In genomic region chr1:214823311-214824117, GRCh38 we compare ENCODE assay signal across 16 cellular contexts.
DNase-seq lines count a peak whose midpoint lies in the region; ATAC-seq and TF ChIP-seq lines count a peak whose summit lies in the region.
"Had no signal": no experiment of that assay in that cellular context is flagged by ENCODE, and none has a peak within 500 bp of the region (broad histone marks: within the 10 kb centered on the region; RNA-seq: fewer than 3 reads in every experiment).

No MANE protein-coding gene starts in this region.

- no peak overlapping the region for H3K27ac Mint-ChIP-seq in activated CD4-positive, alpha-beta T cell treated with anti-CD3 and anti-CD28 coated beads for 36 hours
- H3K27ac Mint-ChIP-seq in activated CD4-positive, alpha-beta T cell treated with anti-CD3 and anti-CD28 coated beads, Interleukin-2, amount 10 ng/mL, durations not matched to agents 24 days and 14 days: no peak overlapping the region
- H3K27ac Mint-ChIP-seq: CD8-positive, alpha-beta T cell; naive B cell; stimulated activated memory B cell treated with anti-CD40 and anti-IgM and Interleukin-4, amounts not matched to agents 10 μg/mL and 1 μg/mL and 100 μg/mL, for 72 hours had no signal

- H3K4me3 Mint-ChIP-seq in activated CD4-positive, alpha-beta T cell treated with anti-CD3 and anti-CD28 coated beads for 36 hours: no peak overlapping the region
- no peak overlapping the region for H3K4me3 Mint-ChIP-seq in activated CD4-positive, alpha-beta T cell treated with anti-CD3 and anti-CD28 coated beads, Interleukin-2, amount 10 ng/mL, durations not matched to agents 24 days and 14 days
- H3K4me3 Mint-ChIP-seq: CD8-positive, alpha-beta T cell; naive B cell; stimulated activated memory B cell treated with anti-CD40 and anti-IgM and Interleukin-4, amounts not matched to agents 10 μg/mL and 1 μg/mL and 100 μg/mL, for 72 hours had no signal

- no peaks in the 10 kb centered on the region for H3K9me2 ChIP-seq in OCI-LY1 (ENCODE audit: low read depth, low read length)

- no peak for TF ChIP-seq EP300 in tibial nerve (IDR thresholded peaks at IDR 0.05)

- H3K9ac ChIP-seq in OCI-LY1 (ENCODE audit: low read length): no peak overlapping the region

- H3K36me3 Mint-ChIP-seq in activated CD4-positive, alpha-beta T cell treated with anti-CD3 and anti-CD28 coated beads for 36 hours (ENCODE audit: low read depth): no peaks in the 10 kb centered on the region
- no peaks in the 10 kb centered on the region for H3K36me3 Mint-ChIP-seq in activated CD4-positive, alpha-beta T cell treated with anti-CD3 and anti-CD28 coated beads, Interleukin-2, amount 10 ng/mL, durations not matched to agents 24 days and 14 days (ENCODE audit: low read depth)
- H3K36me3 Mint-ChIP-seq: CD8-positive, alpha-beta T cell; naive B cell; stimulated activated memory B cell treated with anti-CD40 and anti-IgM and Interleukin-4, amounts not matched to agents 10 μg/mL and 1 μg/mL and 100 μg/mL, for 72 hours had no signal

- no peak for TF ChIP-seq POLR2A in tibial nerve (IDR thresholded peaks at IDR 0.05)

- H3K9me3 Mint-ChIP-seq in activated CD4-positive, alpha-beta T cell treated with anti-CD3 and anti-CD28 coated beads for 36 hours (ENCODE audit: low read depth): peaks cover 5% of the 10 kb centered on the region
- H3K9me3 Mint-ChIP-seq in activated CD4-positive, alpha-beta T cell treated with anti-CD3 and anti-CD28 coated beads, Interleukin-2, amount 10 ng/mL, durations not matched to agents 24 days and 14 days: no peaks in the 10 kb centered on the region

- CTCF ChIA-PET in activated CD4-positive, alpha-beta T cell treated with anti-CD3 and anti-CD28 coated beads for 36 hours (lab: Charles Lee): interaction anchor here (0.7 to 0.9 kb wide), 2 partner anchors 10 to 625 kb away, joined by 3 read pairs; no protein-coding TSS in a partner anchor

- WGBS in tibial nerve, 2 donors: 91 to 93% methylated on average over 19 to 21 of the region's 21 CpGs

- no peaks in the 10 kb centered on the region for H3F3A ChIP-seq in OCI-LY1 (ENCODE audit: insufficient read depth, low read length)

- H3K27me3 Mint-ChIP-seq in activated CD4-positive, alpha-beta T cell treated with anti-CD3 and anti-CD28 coated beads for 36 hours: peaks cover 2% of the 10 kb centered on the region
- H3K27me3 Mint-ChIP-seq in activated CD4-positive, alpha-beta T cell treated with anti-CD3 and anti-CD28 coated beads, Interleukin-2, amount 10 ng/mL, durations not matched to agents 24 days and 14 days: no peaks in the 10 kb centered on the region
- H3K27me3 Mint-ChIP-seq: naive B cell; stimulated activated memory B cell treated with anti-CD40 and anti-IgM and Interleukin-4, amounts not matched to agents 10 μg/mL and 1 μg/mL and 100 μg/mL, for 72 hours had no signal

- no peak overlapping the region for H3K4me3 ChIP-seq in OCI-LY1 (ENCODE audit: low read depth, low read length, poor library complexity, severe bottlenecking)
- H3K4me3 ChIP-seq in epithelial cell of proximal tubule (ENCODE audit: low read depth, low read length): no peak overlapping the region
- no peak overlapping the region for H3K4me3 ChIP-seq in tibial nerve
- H3K4me3 ChIP-seq: colonic mucosa, gastroesophageal sphincter, smooth muscle cell had no signal

- no peaks in the 10 kb centered on the region for H3K79me2 ChIP-seq in OCI-LY1 (ENCODE audit: insufficient read depth, low read length)

- no peak for ATAC-seq in activated CD4-positive, alpha-beta T cell treated with anti-CD3 and anti-CD28 coated beads for 36 hours
- ATAC-seq in GM21528 (IDR thresholded peaks at IDR 0.05; ENCODE audit: low FRiP score, unreplicated experiment): no peak
- ATAC-seq: CD8-positive, alpha-beta T cell; gastroesophageal sphincter; stimulated activated memory B cell treated with anti-CD40 and anti-IgM and Interleukin-4, amounts not matched to agents 10 μg/mL and 1 μg/mL and 100 μg/mL, for 72 hours had no signal

- H3K4me1 Mint-ChIP-seq in activated CD4-positive, alpha-beta T cell treated with anti-CD3 and anti-CD28 coated beads for 36 hours: no peaks in the 10 kb centered on the region
- H3K4me1 Mint-ChIP-seq in activated CD4-positive, alpha-beta T cell treated with anti-CD3 and anti-CD28 coated beads, Interleukin-2, amount 10 ng/mL, durations not matched to agents 24 days and 14 days: no peaks in the 10 kb centered on the region
- H3K4me1 Mint-ChIP-seq: naive B cell; stimulated activated memory B cell treated with anti-CD40 and anti-IgM and Interleukin-4, amounts not matched to agents 10 μg/mL and 1 μg/mL and 100 μg/mL, for 72 hours had no signal

- no peaks in the 10 kb centered on the region for H4K20me1 ChIP-seq in OCI-LY1 (ENCODE audit: insufficient read depth, low read length)

- DNase-seq in activated CD4-positive, alpha-beta T cell treated with anti-CD3 and anti-CD28 coated beads for 36 hours: peak; percentile 40
- DNase-seq in activated CD4-positive, alpha-beta T cell treated with anti-CD3 and anti-CD28 coated beads, Interleukin-2, amount 10 ng/mL, durations not matched to agents 24 days and 14 days: no peak
- DNase-seq in epithelial cell of proximal tubule (ENCODE audit: low read depth) (no peak), NCI-H1694 treated with DMSO at 0.1 percent for 48 hours (lab: John Stamatoyannopoulos, UW) (no peak), tibial nerve (ENCODE audit: low spot score in 2 of 2) (no peak)
- DNase-seq: CD8-positive, alpha-beta T cell; colonic mucosa; naive B cell; NCI-H2171 treated with DMSO at 0.1 percent for 48 hours had no signal

- H3K4me1 ChIP-seq in OCI-LY1 (ENCODE audit: insufficient read depth, low read length, severe bottlenecking) (no peaks in the 10 kb centered on the region), tibial nerve (no peaks in the 10 kb centered on the region)
- H3K4me1 ChIP-seq: colonic mucosa, gastroesophageal sphincter had no signal

- H3K27me3 ChIP-seq in OCI-LY1 (ENCODE audit: insufficient read depth, low read length) (no peaks in the 10 kb centered on the region), tibial nerve (no peaks in the 10 kb centered on the region)
- H3K27me3 ChIP-seq: colonic mucosa, gastroesophageal sphincter had no signal

- no peak overlapping the region for H2AFZ ChIP-seq in OCI-LY1 (ENCODE audit: low read length)

- H3K9me3 ChIP-seq in OCI-LY1 (ENCODE audit: low read length): no peaks in the 10 kb centered on the region
- peaks cover 0 to 22% (median 2%) of the 10 kb centered on the region in 4 donors for H3K9me3 ChIP-seq in tibial nerve
- H3K9me3 ChIP-seq: colonic mucosa had no signal

- H3K27ac ChIP-seq in OCI-LY1 (ENCODE audit: low read depth, low read length, poor library complexity, severe bottlenecking) (no peak overlapping the region), tibial nerve (no peak overlapping the region)
- H3K27ac ChIP-seq: colonic mucosa, gastroesophageal sphincter, HL-60 had no signal

- H3K4me2 ChIP-seq in OCI-LY1 (ENCODE audit: low read length): no peak overlapping the region
- H3K4me2 ChIP-seq: smooth muscle cell had no signal

- no peaks in the 10 kb centered on the region for H3K36me3 ChIP-seq in OCI-LY1 (ENCODE audit: insufficient read depth, low read length)
- H3K36me3 ChIP-seq in tibial nerve: no peaks in the 10 kb centered on the region
- H3K36me3 ChIP-seq: colonic mucosa, gastroesophageal sphincter had no signal

- intact Hi-C loops in activated CD4-positive, alpha-beta T cell treated with anti-CD3 and anti-CD28 coated beads for 36 hours (cut with DNase I, micrococcal nuclease): loop anchor here in 1 of 2 experiments (5.0 to 10.0 kb wide), 2 partner anchors 324 to 701 kb away; no protein-coding TSS in a partner anchor
- intact Hi-C loops in activated CD4-positive, alpha-beta T cell treated with anti-CD3 and anti-CD28 coated beads, Interleukin-2, amount 10 ng/mL, durations not matched to agents 24 days and 14 days (cut with micrococcal nuclease): no loop called here

- TF ChIP-seq CTCF in GM12873 (IDR thresholded peaks at IDR 0.05; ENCODE audit: insufficient read depth, low read depth, low read length, missing control alignments) (peak; percentile 38), OCI-LY1 (IDR thresholded peaks at IDR 0.05; ENCODE audit: low read length) (peak; percentile 38; the same call in 1 of the 2 replicates), epithelial cell of proximal tubule (conservative IDR thresholded peaks at IDR 0.05; ENCODE audit: low read depth, low read length) (peak; percentile 13), tibial nerve (IDR thresholded peaks at IDR 0.05) (no peak)

- POLR2A ChIA-PET in activated CD4-positive, alpha-beta T cell treated with anti-CD3 and anti-CD28 coated beads for 36 hours (lab: Charles Lee): no interaction called here

Comparison
In these comparisons a context has a peak if more than half of its experiments do, and no peak if none do; other contexts are left out.
1. CTCF ChIP-seq: peak in GM12873 (single experiment), OCI-LY1 (single experiment) and epithelial cell of proximal tubule (single experiment); none in tibial nerve (0 of 5).